6 cellular contexts compared by ENCODE assay signal in genomic region chr16:87503232-87503937, GRCh38. TPM values are rescaled to one million over a fixed set of nuclear protein-coding genes. Genes with fewer than 3 reads are reported as not detected.
DNase-seq lines count a peak whose midpoint lies in the region; ATAC-seq, FAIRE-seq and TF ChIP-seq lines count a peak whose summit lies in the region.
"Not testable (repeated sequence)": the region's sequence is repeated elsewhere in the genome, so short reads cannot be mapped to it uniquely, and the experiment has no call there.

No MANE protein-coding gene starts in this region.

- not testable (repeated sequence) for FAIRE-seq in GM12891 (lab: Jason Lieb, UNC)

- not testable (repeated sequence) for ATAC-seq in activated B cell treated with CpG ODN at 0.5 μM for 24 hours (ENCODE audit: low read depth)
- ATAC-seq in right lobe of liver = peak; percentile 52 to 72 (median 68)

- H3K27ac ChIP-seq in OCI-LY3 (ENCODE audit: low read length) = not testable (repeated sequence)
- peak overlapping the region in 2 of 3 donors; percentile 33 to 43 for H3K27ac ChIP-seq in right lobe of liver

- H3K4me1 ChIP-seq in OCI-LY3 (ENCODE audit: low read length) = peaks cover 47% of the 10 kb centered on the region
- H3K4me1 ChIP-seq in right lobe of liver = peaks cover 0 to 48% (median 23%) of the 10 kb centered on the region in 4 donors

- H3K27me3 Mint-ChIP-seq in activated B cell treated with CpG ODN at 0.5 μM for 24 hours = peaks cover 51% of the 10 kb centered on the region

- H3K9me3 Mint-ChIP-seq in activated B cell treated with CpG ODN at 0.5 μM for 24 hours = not testable (repeated sequence)

- TF ChIP-seq CTCF in OCI-LY3 (IDR thresholded peaks at IDR 0.05; ENCODE audit: low read depth, low read length); activated B cell treated with CpG ODN at 0.5 μM for 24 hours (IDR thresholded peaks at IDR 0.05); right lobe of liver (IDR thresholded peaks at IDR 0.05): not testable (repeated sequence)

- H3K79me2 ChIP-seq in OCI-LY3 (ENCODE audit: low read length) = not testable (repeated sequence)

- CTCF ChIA-PET in activated B cell treated with CpG ODN at 0.5 μM for 24 hours (lab: Charles Lee) = not testable (repeated sequence)

- POLR2A ChIA-PET in activated B cell treated with CpG ODN at 0.5 μM for 24 hours (lab: Charles Lee) = interaction anchor here (0.7 kb wide), 1 partner anchor 1886 kb away, joined by 5 read pairs; no protein-coding TSS in a partner anchor

- peak overlapping the region; percentile 33 for H3K27ac Mint-ChIP-seq in activated B cell treated with CpG ODN at 0.5 μM for 24 hours

- not testable (repeated sequence) for H2AFZ ChIP-seq in OCI-LY3 (ENCODE audit: low read depth, low read length)

- peak overlapping the region; percentile 27; the same call in 1 of the 2 replicates for H3K9ac ChIP-seq in OCI-LY3 (ENCODE audit: low read length)

- H4K20me1 ChIP-seq in OCI-LY3 (ENCODE audit: insufficient read depth, low read length) = not testable (repeated sequence)

- H3K4me2 ChIP-seq in OCI-LY3 (ENCODE audit: low read length) = peak overlapping the region; percentile 71

- not testable (repeated sequence) for DNase-seq in GM12891 (ENCODE audit: insufficient read length, low spot score); activated B cell treated with CpG ODN at 0.5 μM for 24 hours
- DNase-seq in NAMALWA (ENCODE audit: low spot score) (peak; percentile 35), left kidney (ENCODE audit: low read depth, low spot score) (peak; percentile 15), right lobe of liver (peak; percentile 44 to 81 (median 80))

- not testable (repeated sequence) for TF ChIP-seq POLR2A in GM12891 (IDR thresholded peaks at IDR 0.05; ENCODE audit: low read depth, low read length); right lobe of liver (IDR thresholded peaks at IDR 0.05)

- H3K36me3 Mint-ChIP-seq in activated B cell treated with CpG ODN at 0.5 μM for 24 hours (ENCODE audit: low read depth) = not testable (repeated sequence)

- not testable (repeated sequence) for H3K4me1 Mint-ChIP-seq in activated B cell treated with CpG ODN at 0.5 μM for 24 hours

- H3K9me3 ChIP-seq in OCI-LY3 (ENCODE audit: insufficient read depth, low read length); right lobe of liver: not testable (repeated sequence)

- not testable (repeated sequence) for H3K4me3 Mint-ChIP-seq in activated B cell treated with CpG ODN at 0.5 μM for 24 hours

- H3K27me3 ChIP-seq in OCI-LY3 (ENCODE audit: low read depth, low read length) = peaks cover 44% of the 10 kb centered on the region
- H3K27me3 ChIP-seq in right lobe of liver = not testable (repeated sequence)

- peak overlapping the region; percentile 48 for H3K4me3 ChIP-seq in OCI-LY3 (ENCODE audit: low read length)
- H3K4me3 ChIP-seq in right lobe of liver = not testable (repeated sequence)

- intact Hi-C loops in activated B cell treated with CpG ODN at 0.5 μM for 24 hours (cut with micrococcal nuclease); right lobe of liver (cut with DNase I): not testable (repeated sequence)

- not testable (repeated sequence) for H3K36me3 ChIP-seq in OCI-LY3 (replicated peaks; ENCODE audit: low read depth, low read length); right lobe of liver

- 57% methylated on average over 10 of the region's 18 CpGs for WGBS in right lobe of liver (ENCODE audit: insufficient coverage, low coverage, low lambda C conversion rate, missing lambda C conversion rate)

TF ChIP-seq in GM12891, 5 proteins besides CTCF, POLR2A, EP300 and RAD21:
- peak; percentile 52 for TF ChIP-seq SPI1 (IDR thresholded peaks at IDR 0.05; ENCODE audit: low read depth, low read length)

RNA-seq across cellular contexts. Expression of gene ZCCHC14, which starts 10.6 kb away (rescaled TPM):
- 1.5 TPM for polyA plus RNA-seq in GM12891 (2012; ENCODE audit: low read depth, missing spikeins)
- 3.4 and 3.8 TPM in 2 replicates for total RNA-seq in activated B cell treated with CpG ODN at 0.5 μM for 24 hours
- 10 to 100 TPM; 12.6 to 26.5 (median 17.7) TPM for total RNA-seq in right lobe of liver
